ENCODE assay signal across 8 cellular contexts in the genomic region with DNA sequence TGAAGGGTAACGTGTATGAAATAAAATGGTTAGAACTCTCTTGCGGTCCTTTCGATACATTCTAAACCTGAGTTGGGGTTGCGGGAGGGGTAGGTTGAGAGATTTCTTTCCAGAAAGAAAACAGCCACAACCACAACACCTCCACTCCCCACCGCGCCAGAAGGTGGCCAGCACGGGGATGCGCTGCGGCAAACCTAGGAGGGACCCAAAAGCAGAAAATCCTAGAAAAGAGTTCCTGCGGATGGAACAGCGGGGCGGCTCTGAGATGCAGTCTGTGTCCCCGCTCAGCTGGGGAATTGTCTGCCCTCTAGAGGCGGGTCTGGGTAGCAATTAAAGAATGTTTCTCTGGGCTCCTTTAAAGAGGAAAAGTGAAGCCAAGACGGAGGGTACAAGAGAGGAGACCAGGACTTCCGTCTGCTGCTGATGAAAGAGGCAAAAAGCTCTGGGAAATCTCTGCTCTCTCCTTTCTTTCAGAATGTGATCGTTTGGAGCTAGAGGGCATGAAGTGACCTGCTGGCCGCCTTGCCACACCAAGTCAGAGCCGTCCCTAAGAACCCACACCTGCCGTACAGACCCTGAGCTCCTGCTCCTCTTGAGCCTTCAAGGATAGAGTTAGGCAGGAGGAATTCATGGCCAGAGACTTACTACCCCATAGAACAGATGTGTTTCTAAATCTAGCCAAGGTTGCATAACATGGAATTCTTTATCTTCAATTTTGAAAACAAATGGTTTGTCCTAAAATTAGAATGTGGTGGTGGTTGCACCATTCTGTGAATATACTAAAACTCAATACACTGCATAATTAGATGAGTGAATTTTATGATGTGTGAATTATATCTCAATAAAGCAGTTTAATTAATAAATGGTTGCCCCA. TPM values are rescaled to one million over a fixed set of nuclear protein-coding genes. Genes with fewer than 3 reads are reported as not detected.
DNase-seq lines count a peak whose midpoint lies in the region; ATAC-seq and TF ChIP-seq lines count a peak whose summit lies in the region.

No MANE protein-coding gene starts in this region.

- peaks cover 0 to 3% (median 2%) of the 10 kb centered on the region in 3 donors for H3K4me1 ChIP-seq in skeletal muscle tissue (ENCODE audit: control insufficient read depth in 3 of 3, insufficient read depth in 3 of 3, low read length in 3 of 3)

- H3K36me3 Mint-ChIP-seq in activated naive CD8-positive, alpha-beta T cell treated with anti-CD3 and anti-CD28 coated beads, Interleukin-2, amount 50 U/mL, for 24 hours (ENCODE audit: low read depth) = no peaks in the 10 kb centered on the region

- H3K36me3 ChIP-seq in SU-DHL-6 (ENCODE audit: low read length) (no peaks in the 10 kb centered on the region), skeletal muscle tissue (ENCODE audit: control insufficient read depth in 3 of 3, insufficient read depth in 3 of 3, low read length in 3 of 3) (no peaks in the 10 kb centered on the region)

- H3F3A ChIP-seq in SU-DHL-6 (ENCODE audit: insufficient read depth) = no peaks in the 10 kb centered on the region

- H3K9me3 ChIP-seq in SU-DHL-6 (ENCODE audit: insufficient read depth, low read length) = no peaks in the 10 kb centered on the region
- H3K9me3 ChIP-seq in skeletal muscle tissue (ENCODE audit: control insufficient read depth in 3 of 3, low read length in 3 of 3) = no peaks in the 10 kb centered on the region

- peak; percentile 59 for TF ChIP-seq CTCF in SU-DHL-6 (IDR thresholded peaks at IDR 0.05; ENCODE audit: insufficient read depth, low read length, poor library complexity, severe bottlenecking)

- H3K4me3 Mint-ChIP-seq in activated naive CD8-positive, alpha-beta T cell treated with anti-CD3 and anti-CD28 coated beads, Interleukin-2, amount 50 U/mL, for 24 hours = peak overlapping the region; percentile 80

- H3K9ac ChIP-seq in SU-DHL-6 (ENCODE audit: low read length) = no peak overlapping the region
- no peak overlapping the region for H3K9ac ChIP-seq in skeletal muscle tissue (ENCODE audit: low read depth in 1 of 3, low read length in 3 of 3)

- H3K9me2 ChIP-seq in SU-DHL-6 (replicated peaks; ENCODE audit: insufficient read depth, low read length) = no peaks in the 10 kb centered on the region

- peak overlapping the region; percentile 23 for H3K4me2 ChIP-seq in SU-DHL-6 (ENCODE audit: low read depth, low read length, poor library complexity, severe bottlenecking)

- peaks cover 6% of the 10 kb centered on the region for H3K27me3 Mint-ChIP-seq in activated naive CD8-positive, alpha-beta T cell treated with anti-CD3 and anti-CD28 coated beads, Interleukin-2, amount 50 U/mL, for 24 hours

- no peaks in the 10 kb centered on the region for H3K9me3 Mint-ChIP-seq in activated naive CD8-positive, alpha-beta T cell treated with anti-CD3 and anti-CD28 coated beads, Interleukin-2, amount 50 U/mL, for 24 hours

- H3K4me1 Mint-ChIP-seq in activated naive CD8-positive, alpha-beta T cell treated with anti-CD3 and anti-CD28 coated beads, Interleukin-2, amount 50 U/mL, for 24 hours = peaks cover 42% of the 10 kb centered on the region

- DNase-seq in DMS114 treated with DMSO at 0.1 percent for 48 hours (lab: John Stamatoyannopoulos, UW; ENCODE audit: unreplicated experiment) = peak; percentile 73
- peak; percentile 70 for DNase-seq in Jurkat, Clone E6-1 (ENCODE audit: low read depth, low spot score)
- peak; percentile 79 for DNase-seq in activated naive CD8-positive, alpha-beta T cell treated with anti-CD3 and anti-CD28 coated beads, Interleukin-2, amount 50 U/mL, for 24 hours
- DNase-seq in hippocampal formation (lab: John Stamatoyannopoulos, UW) = peak; percentile 4 to 7

- H4K20me1 ChIP-seq in SU-DHL-6 (ENCODE audit: low read depth, low read length) = no peaks in the 10 kb centered on the region

- no peak overlapping the region for H3K27ac ChIP-seq in SU-DHL-6 (ENCODE audit: low read depth, low read length)
- H3K27ac ChIP-seq in skeletal muscle tissue (ENCODE audit: low read depth, low read length) = no peak overlapping the region

- H3K27me3 ChIP-seq in SU-DHL-6 (ENCODE audit: low read length) = no peaks in the 10 kb centered on the region
- peaks cover 15 to 24% (median 16%) of the 10 kb centered on the region in 3 donors for H3K27me3 ChIP-seq in skeletal muscle tissue (ENCODE audit: control insufficient read depth in 3 of 3, insufficient read depth in 3 of 3, low read length in 3 of 3)

- peak overlapping the region; percentile 77 for H3K4me3 ChIP-seq in Jurkat, Clone E6-1 (ENCODE audit: low read length)
- H3K4me3 ChIP-seq in SU-DHL-6 (ENCODE audit: insufficient read depth, low read length, poor library complexity, severe bottlenecking) (no peak overlapping the region), skeletal muscle tissue (ENCODE audit: low read length in 3 of 3) (peak overlapping the region; percentile 6 to 27 (median 23))

- peak; percentile 76 for ATAC-seq in GM21576 (IDR thresholded peaks at IDR 0.05; ENCODE audit: unreplicated experiment)
- peak; percentile 82 for ATAC-seq in activated naive CD8-positive, alpha-beta T cell treated with anti-CD3 and anti-CD28 coated beads, Interleukin-2, amount 50 U/mL, for 24 hours
- no peak for ATAC-seq in HG03521 (IDR thresholded peaks at IDR 0.05; ENCODE audit: unreplicated experiment)

- H3K79me2 ChIP-seq in SU-DHL-6 (ENCODE audit: insufficient read depth, low read length) = no peaks in the 10 kb centered on the region

- H3K27ac Mint-ChIP-seq in activated naive CD8-positive, alpha-beta T cell treated with anti-CD3 and anti-CD28 coated beads, Interleukin-2, amount 50 U/mL, for 24 hours = peak overlapping the region; percentile 96

- H2AFZ ChIP-seq in SU-DHL-6 (ENCODE audit: low read depth, low read length, severe bottlenecking) = peak overlapping the region; percentile 69

RNA-seq across cellular contexts. Expression of gene COA6, which starts 46.5 kb away (rescaled TPM):
- 70.8 TPM for polyA plus RNA-seq in Jurkat, Clone E6-1 (2012; ENCODE audit: insufficient read depth, insufficient read length)
- total RNA-seq in skeletal muscle tissue = 12.5 TPM

Comparison
In these comparisons a context has a peak if more than half of its experiments do, and no peak if none do; other contexts are left out.
1. DNase-seq: peak in every context shown above with its lines; median percentile 79 in activated naive CD8-positive, alpha-beta T cell treated with anti-CD3 and anti-CD28 coated beads, Interleukin-2, amount 50 U/mL, for 24 hours; 73 in DMS114 treated with DMSO at 0.1 percent for 48 hours; 70 in Jurkat, Clone E6-1; 6 in hippocampal formation.